17 cellular contexts compared by ENCODE assay signal in the genomic region with DNA sequence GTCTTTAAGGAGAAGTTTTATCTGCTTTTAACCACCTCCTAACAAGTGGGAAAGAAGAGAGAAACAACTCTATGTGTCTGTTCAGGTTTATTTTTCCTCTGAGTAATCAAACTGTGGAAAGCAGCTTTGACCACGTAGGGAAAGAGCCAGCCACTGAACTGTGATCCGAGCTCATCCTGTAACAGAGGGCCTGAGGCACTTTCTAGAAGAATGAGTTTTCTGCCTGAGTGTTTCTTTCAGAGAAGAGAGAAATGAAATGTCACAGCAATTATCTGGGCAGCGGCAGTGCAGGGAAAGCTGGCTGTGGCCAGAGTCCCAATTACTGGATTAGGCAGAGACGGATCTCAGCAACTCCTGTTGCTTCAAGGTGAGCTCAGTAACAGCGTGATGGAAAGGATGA.
DNase-seq lines count a peak whose midpoint lies in the region; ATAC-seq and TF ChIP-seq lines count a peak whose summit lies in the region.
"Had no signal": no experiment of that assay in that cellular context is flagged by ENCODE, and none has a peak within 500 bp of the region (broad histone marks: within the 10 kb centered on the region; RNA-seq: fewer than 3 reads in every experiment).

No MANE protein-coding gene starts in this region.

- peak overlapping the region; percentile 3 for H2AFZ ChIP-seq in osteoblast (ENCODE audit: low read length)

- DNase-seq in D341Med (ENCODE audit: low spot score) (peak; percentile 45), NCI-H2227 treated with DMSO at 0.1 percent for 48 hours (lab: John Stamatoyannopoulos, UW) (peak; percentile 24), epidermal melanocyte (ENCODE audit: insufficient read length, low spot score) (peak; percentile 45), osteoblast (ENCODE audit: insufficient read length, low spot score, missing footprints) (no peak), esophagus muscularis mucosa (ENCODE audit: extremely low spot score) (no peak), natural killer cell (no peak)
- DNase-seq in activated naive CD4-positive, alpha-beta T cell treated with Interleukin-2 at 50 U/mL for 16 hours: no peak
- DNase-seq: body of pancreas; CD8-positive, alpha-beta T cell; effector memory CD4-positive, alpha-beta T cell; NCI-H1930; NCI-H526 treated with DMSO at 0.1 percent for 48 hours; stimulated activated naive CD8-positive, alpha-beta T cell treated with anti-CD3 and anti-CD28 coated beads, Interleukin-15, amount 100 ng/mL, for 72 hours; T-helper 1 cell; uterus had no signal

- H3K79me2 ChIP-seq in osteoblast (ENCODE audit: insufficient read depth, low read length): no peaks in the 10 kb centered on the region

- no peaks in the 10 kb centered on the region for H3K4me1 Mint-ChIP-seq in natural killer cell
- H3K4me1 Mint-ChIP-seq: stimulated activated naive CD8-positive, alpha-beta T cell treated with anti-CD3 and anti-CD28 coated beads, Interleukin-15, amount 100 ng/mL, for 72 hours had no signal

- H3K36me3 ChIP-seq in osteoblast (ENCODE audit: insufficient read depth, low read length) (no peaks in the 10 kb centered on the region), esophagus muscularis mucosa (no peaks in the 10 kb centered on the region)
- H3K36me3 ChIP-seq: gastroesophageal sphincter, uterus had no signal

- no peak overlapping the region for H3K4me2 ChIP-seq in osteoblast (ENCODE audit: insufficient read depth, low read length)

- H3K9me3 Mint-ChIP-seq in natural killer cell: no peaks in the 10 kb centered on the region
- H3K9me3 Mint-ChIP-seq: CD8-positive, alpha-beta T cell had no signal

- no peaks in the 10 kb centered on the region for H3K4me1 ChIP-seq in osteoblast (ENCODE audit: insufficient read depth, low read length)
- no peaks in the 10 kb centered on the region for H3K4me1 ChIP-seq in esophagus muscularis mucosa
- H3K4me1 ChIP-seq: body of pancreas, gastroesophageal sphincter, uterus had no signal

- no peak overlapping the region for H3K4me3 Mint-ChIP-seq in natural killer cell
- H3K4me3 Mint-ChIP-seq: CD8-positive, alpha-beta T cell; stimulated activated naive CD8-positive, alpha-beta T cell treated with anti-CD3 and anti-CD28 coated beads, Interleukin-15, amount 100 ng/mL, for 72 hours had no signal

- peaks cover 13% of the 10 kb centered on the region for H3K36me3 Mint-ChIP-seq in natural killer cell
- H3K36me3 Mint-ChIP-seq: CD8-positive, alpha-beta T cell had no signal

- H3K27ac ChIP-seq in osteoblast (ENCODE audit: low read depth, low read length) (no peak overlapping the region), esophagus muscularis mucosa (replicated peaks in 1 of 4) (no peak overlapping the region)
- H3K27ac ChIP-seq: body of pancreas, gastroesophageal sphincter, uterus had no signal

- intact Hi-C loops in esophagus muscularis mucosa (cut with DNase I) (no loop called here), natural killer cell (cut with micrococcal nuclease) (no loop called here)

- no peak for TF ChIP-seq POLR2A in esophagus muscularis mucosa (IDR thresholded peaks at IDR 0.05; ENCODE audit: low read depth)

- H3K27ac Mint-ChIP-seq in natural killer cell: no peak overlapping the region
- H3K27ac Mint-ChIP-seq: CD8-positive, alpha-beta T cell; stimulated activated naive CD8-positive, alpha-beta T cell treated with anti-CD3 and anti-CD28 coated beads, Interleukin-15, amount 100 ng/mL, for 72 hours had no signal

- no peaks in the 10 kb centered on the region for H3K27me3 Mint-ChIP-seq in natural killer cell (ENCODE audit: low read depth in 2 of 2)
- H3K27me3 Mint-ChIP-seq: stimulated activated naive CD8-positive, alpha-beta T cell treated with anti-CD3 and anti-CD28 coated beads, Interleukin-15, amount 100 ng/mL, for 72 hours had no signal

- TF ChIP-seq CTCF in osteoblast (IDR thresholded peaks at IDR 0.05; ENCODE audit: extremely low read depth, low read depth, low read length): no peak
- no peak for TF ChIP-seq CTCF in esophagus muscularis mucosa (IDR thresholded peaks at IDR 0.05)
- no peak for TF ChIP-seq CTCF in natural killer cell (IDR thresholded peaks at IDR 0.05)

- WGBS in esophagus muscularis mucosa: 61% methylated on average over 5 of the region's 5 CpGs

- H3K9me3 ChIP-seq in osteoblast (ENCODE audit: low read depth, low read length): no peaks in the 10 kb centered on the region
- no peaks in the 10 kb centered on the region for H3K9me3 ChIP-seq in esophagus muscularis mucosa
- H3K9me3 ChIP-seq: body of pancreas, gastroesophageal sphincter, uterus had no signal

- no peak for TF ChIP-seq EP300 in esophagus muscularis mucosa (IDR thresholded peaks at IDR 0.05)

- H4K20me1 ChIP-seq in osteoblast (ENCODE audit: insufficient read depth, low read length): no peaks in the 10 kb centered on the region

- ATAC-seq in HG02840 (IDR thresholded peaks at IDR 0.05; ENCODE audit: low FRiP score, unreplicated experiment): no peak
- ATAC-seq in natural killer cell: no peak
- ATAC-seq: body of pancreas; CD8-positive, alpha-beta T cell; gastroesophageal sphincter; stimulated activated naive CD8-positive, alpha-beta T cell treated with anti-CD3 and anti-CD28 coated beads, Interleukin-15, amount 100 ng/mL, for 72 hours had no signal

- H3K4me3 ChIP-seq in osteoblast (ENCODE audit: insufficient read depth, low read length) (no peak overlapping the region), esophagus muscularis mucosa (no peak overlapping the region)
- H3K4me3 ChIP-seq: body of pancreas, gastroesophageal sphincter, uterus had no signal

- no peaks in the 10 kb centered on the region for H3K27me3 ChIP-seq in osteoblast (ENCODE audit: insufficient read depth, low read length)
- H3K27me3 ChIP-seq in esophagus muscularis mucosa: no peaks in the 10 kb centered on the region
- H3K27me3 ChIP-seq: body of pancreas, gastroesophageal sphincter, uterus had no signal

Comparison
In these comparisons a context has a peak if more than half of its experiments do, and no peak if none do; other contexts are left out.
1. DNase-seq: peak in D341Med (single experiment), NCI-H2227 treated with DMSO at 0.1 percent for 48 hours (single experiment) and epidermal melanocyte (single experiment); none in osteoblast (single experiment), activated naive CD4-positive, alpha-beta T cell treated with Interleukin-2 at 50 U/mL for 16 hours (single experiment), esophagus muscularis mucosa (single experiment) and natural killer cell (single experiment).